In the genomic region with DNA sequence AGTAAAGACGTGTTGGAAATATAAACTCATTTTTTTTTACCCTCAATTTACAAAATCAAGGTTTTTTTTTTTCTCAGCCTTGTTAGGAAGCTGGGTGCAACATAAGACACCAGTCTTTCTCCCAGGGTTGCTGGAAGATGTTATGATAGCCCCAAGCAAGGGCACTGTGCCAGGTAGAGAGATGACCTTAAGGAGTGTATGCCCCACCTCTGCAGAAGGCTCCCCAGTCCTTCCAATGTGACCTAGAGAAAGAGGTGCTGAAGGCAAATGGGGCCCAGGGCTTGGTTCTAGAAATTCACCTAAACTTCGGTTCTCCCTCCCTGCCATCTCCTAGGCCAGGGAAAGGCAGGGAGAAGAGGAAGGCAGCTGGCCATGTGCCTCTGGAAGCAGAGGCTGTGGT, we compare ENCODE assay signal across 27 cellular contexts. TPM values are rescaled to one million over a fixed set of nuclear protein-coding genes. Genes with fewer than 3 reads are reported as not detected.
DNase-seq lines count a peak whose midpoint lies in the region; ATAC-seq and TF ChIP-seq lines count a peak whose summit lies in the region.
"Had no signal": no experiment of that assay in that cellular context is flagged by ENCODE, and none has a peak within 500 bp of the region (broad histone marks: within the 10 kb centered on the region; RNA-seq: fewer than 3 reads in every experiment).

No MANE protein-coding gene starts in this region.

- H3K27me3 ChIP-seq in HUES64 (ENCODE audit: insufficient read depth, low read length), result peaks cover 9% of the 10 kb centered on the region
- no peaks in the 10 kb centered on the region for H3K27me3 ChIP-seq in brain microvascular endothelial cell (replicated peaks)
- H3K27me3 ChIP-seq in mesenchymal stem cell (ENCODE audit: control insufficient read depth in 1 of 2, insufficient read depth in 1 of 2, low read length in 2 of 2), result no peaks in the 10 kb centered on the region
- no peaks in the 10 kb centered on the region for H3K27me3 ChIP-seq in CD8-positive, alpha-beta T cell (ENCODE audit: insufficient read depth, low read length)
- H3K27me3 ChIP-seq: colonic mucosa, spleen, testis, uterus had no signal

- H3K9ac ChIP-seq in HUES64 (ENCODE audit: low read depth, low read length) (no peak overlapping the region), mesenchymal stem cell (ENCODE audit: low read length) (peak overlapping the region; percentile 67)

- CTCF ChIA-PET in CD8-positive, alpha-beta T cell (lab: Charles Lee), result no interaction called here

- H3K4me1 Mint-ChIP-seq in stimulated activated naive B cell treated with anti-CD40 and anti-IgM and Interleukin-4, amounts not matched to agents 10 μg/mL and 1 μg/mL and 100 μg/mL, for 72 hours, result peaks cover 6 to 13% of the 10 kb centered on the region in 2 donors
- no peaks in the 10 kb centered on the region for H3K4me1 Mint-ChIP-seq in CD8-positive, alpha-beta T cell (ENCODE audit: low read depth)
- H3K4me1 Mint-ChIP-seq: activated naive CD8-positive, alpha-beta T cell treated with anti-CD3 and anti-CD28 coated beads, Interleukin-2, amount 50 U/mL, for 24 hours; stimulated activated effector memory CD8-positive, alpha-beta T cell treated with anti-CD3 and anti-CD28 coated beads, Interleukin-12 subunit alpha, Interleukin-12 subunit beta, amount 100 ng/mL, for 72 hours had no signal

- peak; percentile 41 for ATAC-seq in stimulated activated naive B cell treated with anti-CD40 and anti-IgM and Interleukin-4, amounts not matched to agents 10 μg/mL and 1 μg/mL and 100 μg/mL, for 72 hours (replicated peaks)
- no peak for ATAC-seq in HG03521 (IDR thresholded peaks at IDR 0.05; ENCODE audit: unreplicated experiment)
- ATAC-seq in CD8-positive, alpha-beta T cell, result no peak
- ATAC-seq: activated naive CD8-positive, alpha-beta T cell treated with anti-CD3 and anti-CD28 coated beads, Interleukin-2, amount 50 U/mL, for 24 hours; Panc1; stimulated activated effector memory CD8-positive, alpha-beta T cell treated with anti-CD3 and anti-CD28 coated beads, Interleukin-12 subunit alpha, Interleukin-12 subunit beta, amount 100 ng/mL, for 72 hours; T-helper 17 cell had no signal

- H3K4ac ChIP-seq in mesenchymal stem cell (ENCODE audit: low read depth in 1 of 2, low read length in 2 of 2), result no peak overlapping the region

- H3K18ac ChIP-seq in mesenchymal stem cell (ENCODE audit: low read depth in 1 of 2, low read length in 2 of 2), result no peak overlapping the region

- no peak overlapping the region for H2BK5ac ChIP-seq in mesenchymal stem cell (ENCODE audit: low read depth, low read length, poor library complexity, severe bottlenecking)

- H2BK120ac ChIP-seq in mesenchymal stem cell (ENCODE audit: low read depth, low read length), result no peak overlapping the region

- no peaks in the 10 kb centered on the region for H3K79me1 ChIP-seq in mesenchymal stem cell (replicated peaks; ENCODE audit: low read length, poor library complexity, severe bottlenecking)

- H2BK12ac ChIP-seq in mesenchymal stem cell (ENCODE audit: low read length in 2 of 2), result no peak overlapping the region

- intact Hi-C loops in CD8-positive, alpha-beta T cell (cut with DNase I, micrococcal nuclease), result no loop called here

- no peak overlapping the region for H4K8ac ChIP-seq in mesenchymal stem cell (ENCODE audit: low read length)

- no peaks in the 10 kb centered on the region for H3K9me3 Mint-ChIP-seq in stimulated activated naive B cell treated with anti-CD40 and anti-IgM and Interleukin-4, amounts not matched to agents 10 μg/mL and 1 μg/mL and 100 μg/mL, for 72 hours
- H3K9me3 Mint-ChIP-seq in CD8-positive, alpha-beta T cell, result no peaks in the 10 kb centered on the region
- H3K9me3 Mint-ChIP-seq: activated naive CD8-positive, alpha-beta T cell treated with anti-CD3 and anti-CD28 coated beads, Interleukin-2, amount 50 U/mL, for 24 hours; activated T-cell treated with anti-CD3 and anti-CD28 coated beads, Interleukin-2, amount 50 U/mL, for 24 hours; stimulated activated effector memory CD8-positive, alpha-beta T cell treated with anti-CD3 and anti-CD28 coated beads, Interleukin-12 subunit alpha, Interleukin-12 subunit beta, amount 100 ng/mL, for 72 hours had no signal

- no peak overlapping the region for H3K4me3 ChIP-seq in HUES64 (ENCODE audit: low read length)
- no peak overlapping the region for H3K4me3 ChIP-seq in brain microvascular endothelial cell (ENCODE audit: low read depth, low read length)
- H3K4me3 ChIP-seq in mesenchymal stem cell (ENCODE audit: insufficient read depth in 1 of 2, low read depth in 1 of 2, low read length in 2 of 2), result no peak overlapping the region
- no peak overlapping the region for H3K4me3 ChIP-seq in CD8-positive, alpha-beta T cell (ENCODE audit: low read depth, low read length)
- H3K4me3 ChIP-seq: colonic mucosa, spleen, testis, uterus had no signal

- H3K4me1 ChIP-seq in HUES64 (ENCODE audit: insufficient read depth, low read length) (peaks cover 38% of the 10 kb centered on the region), mesenchymal stem cell (ENCODE audit: control insufficient read depth, insufficient read depth, low read depth, low read length) (peaks cover 27% of the 10 kb centered on the region)
- H3K4me1 ChIP-seq in CD8-positive, alpha-beta T cell (ENCODE audit: insufficient read depth, low read length), result no peaks in the 10 kb centered on the region
- H3K4me1 ChIP-seq: colonic mucosa, uterus had no signal

- POLR2A ChIA-PET in CD8-positive, alpha-beta T cell (lab: Charles Lee), result no interaction called here

- DNase-seq in brain microvascular endothelial cell (no peak), mesenchymal stem cell (no peak), GM20000 (ENCODE audit: low spot score) (no peak)
- DNase-seq in stimulated activated naive B cell treated with anti-CD40 and anti-IgM and Interleukin-4, amounts not matched to agents 10 μg/mL and 1 μg/mL and 100 μg/mL, for 72 hours, result no peak
- DNase-seq in CD8-positive, alpha-beta T cell, result no peak
- DNase-seq: activated CD4-positive, alpha-beta T cell treated with anti-CD3 and anti-CD28 coated beads for 4 hours; activated gamma-delta T cell treated with Interleukin-2 at 50 U/mL for 16 hours; activated naive CD8-positive, alpha-beta T cell treated with anti-CD3 and anti-CD28 coated beads, Interleukin-2, amount 50 U/mL, for 24 hours; activated T-cell treated with anti-CD3 and anti-CD28 coated beads, Interleukin-2, amount 50 U/mL, for 24 hours; colonic mucosa; glutamatergic neuron; GOT3; Karpas-422; kidney glomerular epithelial cell; NCI-H1694; NCI-H2171 treated with DMSO at 0.1 percent for 48 hours; NCI-H524; spleen; stimulated activated CD4-positive, alpha-beta T cell treated with anti-CD3 and anti-CD28 coated beads, Interleukin-2, amount 100 ng/mL, for 48 hours; T-helper 17 cell; uterus had no signal

- TF ChIP-seq CTCF in brain microvascular endothelial cell (IDR thresholded peaks at IDR 0.05; ENCODE audit: low read depth, low read length, missing control alignments) (no peak), GM20000 (IDR thresholded peaks at IDR 0.05; ENCODE audit: extremely low read depth, missing control alignments) (no peak)
- TF ChIP-seq CTCF in CD8-positive, alpha-beta T cell (IDR thresholded peaks at IDR 0.05), result no peak

- H2AFZ ChIP-seq in mesenchymal stem cell (ENCODE audit: low read depth, low read length), result no peak overlapping the region

- 71% methylated on average over 1 of the region's 2 CpGs for WGBS in HUES64
- WGBS in mesenchymal stem cell, result no CpG with 5 or more reads among the region's 2 CpGs

- no peaks in the 10 kb centered on the region for H3K27me3 Mint-ChIP-seq in stimulated activated naive B cell treated with anti-CD40 and anti-IgM and Interleukin-4, amounts not matched to agents 10 μg/mL and 1 μg/mL and 100 μg/mL, for 72 hours
- no peaks in the 10 kb centered on the region for H3K27me3 Mint-ChIP-seq in CD8-positive, alpha-beta T cell (ENCODE audit: low read depth)
- H3K27me3 Mint-ChIP-seq: activated naive CD8-positive, alpha-beta T cell treated with anti-CD3 and anti-CD28 coated beads, Interleukin-2, amount 50 U/mL, for 24 hours; activated T-cell treated with anti-CD3 and anti-CD28 coated beads, Interleukin-2, amount 50 U/mL, for 24 hours; T-helper 17 cell had no signal

- H3K23ac ChIP-seq in mesenchymal stem cell (ENCODE audit: low read length in 2 of 2), result no peak overlapping the region

- no peak overlapping the region for H2BK15ac ChIP-seq in mesenchymal stem cell (ENCODE audit: low read depth, poor library complexity, severe bottlenecking)

- peak overlapping the region; percentile 5 for H2AK5ac ChIP-seq in mesenchymal stem cell (ENCODE audit: low read length, severe bottlenecking)

- no peak overlapping the region for H3K4me2 ChIP-seq in mesenchymal stem cell (ENCODE audit: low read length, poor library complexity, severe bottlenecking)

- no peak overlapping the region for H3K14ac ChIP-seq in mesenchymal stem cell (ENCODE audit: low read length in 2 of 2)

- H3K4me3 Mint-ChIP-seq in stimulated activated naive B cell treated with anti-CD40 and anti-IgM and Interleukin-4, amounts not matched to agents 10 μg/mL and 1 μg/mL and 100 μg/mL, for 72 hours, result no peak overlapping the region
- H3K4me3 Mint-ChIP-seq in CD8-positive, alpha-beta T cell, result no peak overlapping the region
- H3K4me3 Mint-ChIP-seq: activated naive CD8-positive, alpha-beta T cell treated with anti-CD3 and anti-CD28 coated beads, Interleukin-2, amount 50 U/mL, for 24 hours; activated T-cell treated with anti-CD3 and anti-CD28 coated beads, Interleukin-2, amount 50 U/mL, for 24 hours; stimulated activated effector memory CD8-positive, alpha-beta T cell treated with anti-CD3 and anti-CD28 coated beads, Interleukin-12 subunit alpha, Interleukin-12 subunit beta, amount 100 ng/mL, for 72 hours; T-helper 17 cell had no signal

- H4K91ac ChIP-seq in mesenchymal stem cell (ENCODE audit: low read length), result no peak overlapping the region

- peaks cover 47 to 73% of the 10 kb centered on the region in 2 donors for H3K36me3 Mint-ChIP-seq in stimulated activated naive B cell treated with anti-CD40 and anti-IgM and Interleukin-4, amounts not matched to agents 10 μg/mL and 1 μg/mL and 100 μg/mL, for 72 hours
- peaks cover 94% of the 10 kb centered on the region for H3K36me3 Mint-ChIP-seq in CD8-positive, alpha-beta T cell

- in situ Hi-C loops in brain microvascular endothelial cell (cut with HindIII; ENCODE audit: low pct_ligation_motif_present, low sequenced_read_pairs), result no loop called here

- peak overlapping the region; percentile 86 for H3K27ac Mint-ChIP-seq in stimulated activated naive B cell treated with anti-CD40 and anti-IgM and Interleukin-4, amounts not matched to agents 10 μg/mL and 1 μg/mL and 100 μg/mL, for 72 hours
- H3K27ac Mint-ChIP-seq in CD8-positive, alpha-beta T cell, result no peak overlapping the region
- H3K27ac Mint-ChIP-seq: activated naive CD8-positive, alpha-beta T cell treated with anti-CD3 and anti-CD28 coated beads, Interleukin-2, amount 50 U/mL, for 24 hours; activated T-cell treated with anti-CD3 and anti-CD28 coated beads, Interleukin-2, amount 50 U/mL, for 24 hours; stimulated activated effector memory CD8-positive, alpha-beta T cell treated with anti-CD3 and anti-CD28 coated beads, Interleukin-12 subunit alpha, Interleukin-12 subunit beta, amount 100 ng/mL, for 72 hours; T-helper 17 cell had no signal

- H3K36me3 ChIP-seq in HUES64 (ENCODE audit: insufficient read depth, low read length) (peaks cover 35% of the 10 kb centered on the region), brain microvascular endothelial cell (replicated peaks) (no peaks in the 10 kb centered on the region), mesenchymal stem cell (ENCODE audit: control insufficient read depth in 1 of 2, insufficient read depth in 2 of 2, low read depth in 1 of 2, low read length in 2 of 2) (no peaks in the 10 kb centered on the region)
- H3K36me3 ChIP-seq in CD8-positive, alpha-beta T cell (ENCODE audit: insufficient read depth, low read length), result peaks cover 24% of the 10 kb centered on the region
- H3K36me3 ChIP-seq: uterus had no signal

- H3K9me3 ChIP-seq in HUES64 (ENCODE audit: insufficient read depth, low read depth, low read length), result no peaks in the 10 kb centered on the region
- H3K9me3 ChIP-seq in mesenchymal stem cell (ENCODE audit: control insufficient read depth, low read length), result no peaks in the 10 kb centered on the region
- no peaks in the 10 kb centered on the region for H3K9me3 ChIP-seq in CD8-positive, alpha-beta T cell (ENCODE audit: low read length)
- H3K9me3 ChIP-seq: colonic mucosa, spleen, testis, uterus had no signal

- H3K27ac ChIP-seq in HUES64 (ENCODE audit: low read depth, low read length) (peak overlapping the region; percentile 5; the same call in 1 of the 2 replicates), brain microvascular endothelial cell (peak overlapping the region; percentile 61), mesenchymal stem cell (ENCODE audit: low read length, poor library complexity, severe bottlenecking) (peak overlapping the region; percentile 11)
- no peak overlapping the region for H3K27ac ChIP-seq in CD8-positive, alpha-beta T cell (ENCODE audit: low read depth, low read length)
- H3K27ac ChIP-seq: C4-2B, colonic mucosa, testis, uterus had no signal

RNA-seq across cellular contexts. Expression of a gene that starts 48.1 kb away (rescaled TPM):
- polyA plus RNA-seq in HUES64 (2013, experiment 1 of 2), result 24.9 TPM
- 24.5 TPM for polyA plus RNA-seq in HUES64 (2013, experiment 2 of 2)
- 27.4 TPM for polyA plus RNA-seq in mesenchymal stem cell (2013, experiment 1 of 2)
- polyA plus RNA-seq in mesenchymal stem cell (2013, experiment 2 of 2), result 25.2 TPM
- total RNA-seq in CD8-positive, alpha-beta T cell, result 10 to 100 TPM; 31.2 to 33.7 TPM

Comparison
In these comparisons a context has a peak if more than half of its experiments do, and no peak if none do; other contexts are left out.
1. ATAC-seq: peak in stimulated activated naive B cell treated with anti-CD40 and anti-IgM and Interleukin-4, amounts not matched to agents 10 μg/mL and 1 μg/mL and 100 μg/mL, for 72 hours (2 of 2); none in HG03521 (single experiment) and CD8-positive, alpha-beta T cell (single experiment).